27 cellular contexts compared by ENCODE assay signal in the genomic region with DNA sequence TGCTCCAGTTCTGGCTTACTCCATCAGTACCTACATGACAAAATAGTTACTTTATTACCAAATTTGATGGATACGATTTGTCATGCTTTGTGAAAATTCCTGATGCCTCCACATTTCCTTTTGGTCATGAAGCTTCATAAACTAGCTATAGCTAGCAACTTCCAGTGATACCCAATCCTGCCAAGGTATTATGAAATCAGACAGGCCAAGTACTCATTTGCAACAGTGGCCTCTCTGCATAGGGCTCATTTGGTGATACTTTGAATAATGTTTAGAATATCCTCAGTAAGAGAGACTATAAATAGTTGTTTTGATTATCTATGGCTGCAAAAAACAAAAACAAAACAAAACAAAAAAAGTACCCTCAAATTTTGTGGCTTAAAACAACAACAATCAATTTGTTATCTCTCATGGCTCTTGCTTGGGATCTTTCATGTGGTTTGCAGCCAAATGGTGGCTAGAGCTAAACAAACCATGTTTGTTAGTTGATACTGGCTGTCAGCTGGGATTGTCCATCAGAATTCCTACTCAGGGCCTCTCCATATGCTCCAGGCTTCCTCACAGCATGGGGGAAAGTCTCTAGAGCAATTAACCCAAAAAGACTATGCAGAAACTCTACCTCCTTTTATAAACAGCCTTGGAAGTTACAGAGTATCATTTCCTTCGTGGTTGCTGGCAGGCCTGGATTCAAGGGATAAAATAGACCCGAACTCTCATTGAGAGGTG. TPM values are rescaled to one million over a fixed set of nuclear protein-coding genes. Genes with fewer than 3 reads are reported as not detected.
A peak's percentile ranks its signal among the peaks of the same experiment; 100 is the strongest.
DNase-seq lines count a peak whose midpoint lies in the region; ATAC-seq and TF ChIP-seq lines count a peak whose summit lies in the region.
"Had no signal": no experiment of that assay in that cellular context is flagged by ENCODE, and none has a peak within 500 bp of the region (broad histone marks: within the 10 kb centered on the region; RNA-seq: fewer than 3 reads in every experiment).

No MANE protein-coding gene starts in this region.

- H3K27me3 Mint-ChIP-seq in GM23338 (ENCODE audit: insufficient read depth, low read depth, poor library complexity), result no peaks in the 10 kb centered on the region
- H3K27me3 Mint-ChIP-seq: activated CD4-positive, alpha-beta T cell treated with anti-CD3 and anti-CD28 coated beads, Interleukin-2, amount 10 ng/mL, durations not matched to agents 7 days and 5 days; CD8-positive, alpha-beta memory T cell had no signal

- no peak overlapping the region for H2AK5ac ChIP-seq in neuronal stem cell (ENCODE audit: low read depth, low read length)

- H3K23ac ChIP-seq in neuronal stem cell (ENCODE audit: low read depth, low read length, poor library complexity), result no peak overlapping the region

- ATAC-seq in GM23338 (no peak), HG03565 (IDR thresholded peaks at IDR 0.05; ENCODE audit: unreplicated experiment) (no peak)
- ATAC-seq: activated naive CD4-positive, alpha-beta T cell treated with anti-CD3 and anti-CD28 coated beads, Interleukin-2, amount 50 U/mL, for 72 hours; GM12878; left lobe of liver; WTC11 had no signal

- no CpG with 5 or more reads among the region's 3 CpGs for WGBS in neuronal stem cell (ENCODE audit: extremely low coverage in 2 of 2, insufficient read length in 2 of 2, insufficient replicate concordance in 1 of 2), 2 donors

- H3K9ac ChIP-seq in adipocyte (ENCODE audit: low read length) (no peak overlapping the region), neuronal stem cell (ENCODE audit: low read depth, low read length, poor library complexity) (no peak overlapping the region)

- peaks cover 6% of the 10 kb centered on the region; the same call in 2 of the 3 replicates for H3K4me1 Mint-ChIP-seq in GM23338
- H3K4me1 Mint-ChIP-seq: activated CD4-positive, alpha-beta T cell treated with anti-CD3 and anti-CD28 coated beads, Interleukin-2, amount 10 ng/mL, durations not matched to agents 7 days and 5 days; CD8-positive, alpha-beta memory T cell had no signal

- H3K27me3 ChIP-seq in GM23338 (ENCODE audit: insufficient read depth), result no peaks in the 10 kb centered on the region
- H3K27me3 ChIP-seq in adipocyte (replicated peaks; ENCODE audit: control insufficient read depth, insufficient read depth, low read length), result no peaks in the 10 kb centered on the region
- no peaks in the 10 kb centered on the region for H3K27me3 ChIP-seq in neuronal stem cell (ENCODE audit: control insufficient read depth in 3 of 3, insufficient read depth in 3 of 3, low read depth in 1 of 3, low read length in 3 of 3)
- H3K27me3 ChIP-seq: sigmoid colon, thyroid gland, vagina had no signal

- H3K4me1 ChIP-seq in GM23338 (ENCODE audit: insufficient read depth), result no peaks in the 10 kb centered on the region
- H3K4me1 ChIP-seq in adipocyte (ENCODE audit: control insufficient read depth, insufficient read depth, low read length), result peaks cover 9% of the 10 kb centered on the region
- H3K4me1 ChIP-seq in neuronal stem cell (ENCODE audit: control insufficient read depth in 2 of 2, insufficient read depth in 1 of 2, low read depth in 1 of 2, low read length in 2 of 2), result peaks cover 0 to 2% of the 10 kb centered on the region in 2 donors
- H3K4me1 ChIP-seq: sigmoid colon, thyroid gland, vagina had no signal

- peaks cover 27% of the 10 kb centered on the region for H3K9me3 Mint-ChIP-seq in GM23338

- H3K4me3 Mint-ChIP-seq in GM23338, result no peak overlapping the region
- H3K4me3 Mint-ChIP-seq: activated CD4-positive, alpha-beta T cell treated with anti-CD3 and anti-CD28 coated beads, Interleukin-2, amount 10 ng/mL, durations not matched to agents 7 days and 5 days; CD8-positive, alpha-beta memory T cell; WTC11 had no signal

- H3K4me2 ChIP-seq in GM23338 (no peak overlapping the region), neuronal stem cell (ENCODE audit: insufficient read depth, low read length, poor library complexity, severe bottlenecking) (no peak overlapping the region)

- H4K8ac ChIP-seq in neuronal stem cell (ENCODE audit: low read depth, low read length), result no peak overlapping the region

- H3K4ac ChIP-seq in neuronal stem cell (ENCODE audit: low read length), result no peak overlapping the region

- H2BK15ac ChIP-seq in neuronal stem cell (ENCODE audit: low read length), result no peak overlapping the region

- H3K18ac ChIP-seq in neuronal stem cell (ENCODE audit: low read length), result no peak overlapping the region

- no peak for DNase-seq in GM23338 (ENCODE audit: low spot score)
- DNase-seq in NCI-H2171 treated with DMSO at 0.1 percent for 48 hours (lab: John Stamatoyannopoulos, UW), result peak; percentile 95
- peak; percentile 47 for DNase-seq in adipocyte (ENCODE audit: low read depth)
- no peak for DNase-seq in neuronal stem cell (ENCODE audit: low spot score)
- no peak for DNase-seq in activated naive CD4-positive, alpha-beta T cell treated with anti-CD3 and anti-CD28 coated beads, Interleukin-2, amount 50 U/mL, for 16 hours
- no peak for DNase-seq in NCI-H345 treated with DMSO at 0.1 percent for 48 hours (lab: John Stamatoyannopoulos, UW; ENCODE audit: unreplicated experiment)
- DNase-seq: activated CD4-positive, alpha-beta T cell treated with anti-CD3 and anti-CD28 coated beads, Interleukin-2, amount 10 ng/mL, durations not matched to agents 7 days and 5 days; CD8-positive, alpha-beta memory T cell; IMR-90; NCI-H1048; nucleus accumbens; psoas muscle; RPMI8226; sigmoid colon; stimulated activated CD4-positive, alpha-beta T cell treated with anti-CD3 and anti-CD28 coated beads, Interleukin-4, amount 100 ng/mL, for 1 hour; T-helper 1 cell; thyroid gland had no signal

- H3K14ac ChIP-seq in neuronal stem cell (ENCODE audit: low read length), result no peak overlapping the region

- peaks cover 19% of the 10 kb centered on the region for H3K9me3 ChIP-seq in adipocyte (ENCODE audit: control insufficient read depth, low read length)
- H3K9me3 ChIP-seq in neuronal stem cell (replicated peaks in 1 of 2; ENCODE audit: control insufficient read depth in 2 of 2, insufficient read depth in 1 of 2, low read depth in 1 of 2, low read length in 2 of 2), result peaks cover 2 to 16% of the 10 kb centered on the region in 2 donors
- H3K9me3 ChIP-seq: HAP-1, thyroid gland, vagina had no signal

- no peaks in the 10 kb centered on the region for H3K79me2 ChIP-seq in GM23338 (replicated peaks; ENCODE audit: insufficient read depth)

- H3K27ac ChIP-seq in GM23338 (ENCODE audit: low read depth) (no peak overlapping the region), neuronal stem cell (replicated peaks; ENCODE audit: low read length) (no peak overlapping the region)
- H3K27ac ChIP-seq: psoas muscle, sigmoid colon, thyroid gland, vagina had no signal

- no peaks in the 10 kb centered on the region for H3F3A ChIP-seq in GM23338 (replicated peaks; ENCODE audit: low read depth)

- 0 out of 2 replicates have a peak overlapping the region, but pooled peaks have one; percentile 24 for H2AFZ ChIP-seq in GM23338
- peak overlapping the region; percentile 63 for H2AFZ ChIP-seq in neuronal stem cell (ENCODE audit: low read length)

- TF ChIP-seq CTCF in GM23338 (conservative IDR thresholded peaks at IDR 0.05; ENCODE audit: low read depth in 2 of 2), result no peak

- H4K20me1 ChIP-seq in GM23338 (replicated peaks; ENCODE audit: insufficient read depth), result no peaks in the 10 kb centered on the region

- H3K36me3 ChIP-seq in GM23338 (ENCODE audit: insufficient read depth) (peaks cover 12% of the 10 kb centered on the region), adipocyte (ENCODE audit: control insufficient read depth, insufficient read depth, low read length, severe bottlenecking) (no peaks in the 10 kb centered on the region), neuronal stem cell (replicated peaks in 1 of 2; ENCODE audit: control insufficient read depth in 2 of 2, insufficient read depth in 2 of 2, low read length in 2 of 2) (no peaks in the 10 kb centered on the region)
- H3K36me3 ChIP-seq: HAP-1, sigmoid colon, thyroid gland, vagina had no signal

- H3K79me1 ChIP-seq in neuronal stem cell (ENCODE audit: low read depth, low read length), result no peaks in the 10 kb centered on the region

- H3K4me3 ChIP-seq in GM23338, result no peak overlapping the region
- H3K4me3 ChIP-seq in adipocyte (ENCODE audit: low read length), result no peak overlapping the region
- H3K4me3 ChIP-seq in neuronal stem cell (ENCODE audit: low read length in 2 of 2), result no peak overlapping the region
- H3K4me3 ChIP-seq: GM12878, HAP-1, psoas muscle, sigmoid colon, thyroid gland, vagina had no signal

- H3K9me2 ChIP-seq in GM23338 (ENCODE audit: insufficient read depth), result no peaks in the 10 kb centered on the region

- H2BK12ac ChIP-seq in neuronal stem cell (ENCODE audit: low read length), result no peak overlapping the region

- H4K91ac ChIP-seq in neuronal stem cell (ENCODE audit: low read depth, low read length, poor library complexity), result no peak overlapping the region

- H2BK120ac ChIP-seq in neuronal stem cell (ENCODE audit: low read depth, low read length), result no peak overlapping the region

- peaks cover 18% of the 10 kb centered on the region for H3K36me3 Mint-ChIP-seq in GM23338 (ENCODE audit: low read depth)
- H3K36me3 Mint-ChIP-seq: CD8-positive, alpha-beta memory T cell had no signal

- H2BK5ac ChIP-seq in neuronal stem cell (ENCODE audit: low read length), result no peak overlapping the region

- H3K27ac Mint-ChIP-seq in GM23338, result no peak overlapping the region; the same call in 1 of the 2 replicates
- H3K27ac Mint-ChIP-seq: activated CD4-positive, alpha-beta T cell treated with anti-CD3 and anti-CD28 coated beads, Interleukin-2, amount 10 ng/mL, durations not matched to agents 7 days and 5 days; activated naive CD4-positive, alpha-beta T cell treated with anti-CD3 and anti-CD28 coated beads, Interleukin-2, amount 50 U/mL, for 72 hours; CD8-positive, alpha-beta memory T cell; WTC11 had no signal

TF ChIP-seq in GM23338, 12 proteins besides CTCF, POLR2A, EP300 and RAD21 (continues in another document):
- TF ChIP-seq NANOG (IDR thresholded peaks at IDR 0.05; ENCODE audit: borderline replicate concordance) (no peak), ZNF331 (CRISPR knock-in tag; IDR thresholded peaks at IDR 0.05; ENCODE audit: low read depth) (no peak)

RNA-seq across cellular contexts. Expression of gene PRL, which starts 10.1 kb away (rescaled TPM):
- total RNA-seq in GM23338 (2014; rRNA removed; shearing (Covaris generic)), result not detected in 2 replicates
- not detected in 2 replicates for polyA plus RNA-seq in GM23338 (2016; fragmentation: Nextera tagmentation; extraction: Ambion mirVana)
- polyA plus RNA-seq in neuronal stem cell (2013, experiment 1 of 2), result not detected
- polyA plus RNA-seq in neuronal stem cell (2013, experiment 2 of 2), result not detected
- total RNA-seq: activated CD4-positive, alpha-beta T cell treated with anti-CD3 and anti-CD28 coated beads, Interleukin-2, amount 10 ng/mL, durations not matched to agents 7 days and 5 days; activated CD8-positive, alpha-beta memory T cell treated with anti-CD3 and anti-CD28 coated beads for 36 hours; activated naive CD4-positive, alpha-beta T cell treated with anti-CD3 and anti-CD28 coated beads, Interleukin-2, amount 50 U/mL, for 72 hours; bronchial epithelial cell; CD8-positive, alpha-beta memory T cell; IMR-90; left lobe of liver; psoas muscle; sigmoid colon; thyroid gland; vagina; WTC11 had no signal
- polyA plus RNA-seq: BJ, IMR-90 had no signal

Comparison
In these comparisons a context has a peak if more than half of its experiments do, and no peak if none do; other contexts are left out.
1. DNase-seq: peak in NCI-H2171 treated with DMSO at 0.1 percent for 48 hours (single experiment) and adipocyte (single experiment); none in GM23338 (single experiment), neuronal stem cell (single experiment), activated naive CD4-positive, alpha-beta T cell treated with anti-CD3 and anti-CD28 coated beads, Interleukin-2, amount 50 U/mL, for 16 hours (single experiment) and NCI-H345 treated with DMSO at 0.1 percent for 48 hours (single experiment).